26 cellular contexts compared by ENCODE assay signal in genomic region chr4:5032825-5033224, GRCh38. TPM values are rescaled to one million over a fixed set of nuclear protein-coding genes. Genes with fewer than 3 reads are reported as not detected.
DNase-seq lines count a peak whose midpoint lies in the region; ATAC-seq, FAIRE-seq and TF ChIP-seq lines count a peak whose summit lies in the region.
"Had no signal": no experiment of that assay in that cellular context is flagged by ENCODE, and none has a peak within 500 bp of the region (broad histone marks: within the 10 kb centered on the region; RNA-seq: fewer than 3 reads in every experiment).

No MANE protein-coding gene starts in this region.

- H3K4me3 ChIP-seq in H1 (ENCODE audit: extremely low read depth in 1 of 4, insufficient read depth in 2 of 4, low read depth in 3 of 4, low read length in 4 of 4) = no peak overlapping the region
- no peak overlapping the region for H3K4me3 ChIP-seq in uterus
- H3K4me3 ChIP-seq: dorsolateral prefrontal cortex, right lobe of liver had no signal

- H3K14ac ChIP-seq in H1 (ENCODE audit: insufficient read length) = no peak overlapping the region

- TF ChIP-seq EP300 in H1 (IDR thresholded peaks at IDR 0.05; ENCODE audit: borderline replicate concordance in 1 of 2, low read depth in 2 of 2, low read length in 2 of 2) = no peak

- H3K27ac ChIP-seq in H1 (ENCODE audit: low read depth, low read length) (no peak overlapping the region), uterus (peak overlapping the region; percentile 20 to 22)
- H3K27ac ChIP-seq: 22Rv1, parathyroid adenoma, right lobe of liver had no signal

- H4K91ac ChIP-seq in H1 (replicated peaks; ENCODE audit: insufficient read length, low read length) = no peak overlapping the region

- ATAC-seq in naive thymus-derived CD8-positive, alpha-beta T cell = no peak
- ATAC-seq: activated CD4-positive, alpha-beta T cell treated with anti-CD3 and anti-CD28 coated beads for 36 hours had no signal

- H2BK5ac ChIP-seq in H1 (ENCODE audit: low read depth, low read length) = no peak overlapping the region

- 86% methylated on average over 5 of the region's 5 CpGs; no CpG with 5 or more reads in 1 of the 2 experiments for WGBS in H1 (ENCODE audit: extremely low coverage in 1 of 2, insufficient coverage in 1 of 2, insufficient read length in 1 of 2, insufficient replicate concordance in 2 of 2, low coverage in 1 of 2, low lambda C conversion rate in 2 of 2, missing lambda C conversion rate in 1 of 2), 2 experiments

- H3K36me3 ChIP-seq in H1 (ENCODE audit: control insufficient read depth in 2 of 4, insufficient read depth in 4 of 4, low read length in 3 of 4) = no peaks in the 10 kb centered on the region
- no peaks in the 10 kb centered on the region for H3K36me3 ChIP-seq in uterus
- H3K36me3 ChIP-seq: right lobe of liver had no signal

- no peak overlapping the region for H3K4me2 ChIP-seq in H1 (ENCODE audit: insufficient read depth in 1 of 2, low read depth in 2 of 2, low read length in 2 of 2)

- 0 out of 2 replicates have a peak overlapping the region, but pooled peaks have one; percentile 37 for H2AFZ ChIP-seq in H1 (ENCODE audit: low read length)
- H2AFZ ChIP-seq: parathyroid adenoma had no signal

- POLR2A ChIA-PET in H1 (lab: Charles Lee; ENCODE audit: partially characterized antibody) = no interaction called here
- POLR2A ChIA-PET in naive thymus-derived CD8-positive, alpha-beta T cell (lab: Charles Lee) = no interaction called here

- intact Hi-C loops in uterus (cut with DNase I; ENCODE audit: low total_unique reads) = no loop called here

- no peak overlapping the region for H3K18ac ChIP-seq in H1 (ENCODE audit: extremely low read depth, low read length)

- no peak overlapping the region for H2AK5ac ChIP-seq in H1 (ENCODE audit: low read depth, low read length)

- CTCF ChIA-PET in H1 (lab: Charles Lee; ENCODE audit: partially characterized antibody) = interaction anchor here (0.7 to 1.0 kb wide), 2 partner anchors 34 to 360 kb away, joined by 3 read pairs; no protein-coding TSS in a partner anchor

- no peak for TF ChIP-seq CTCF in H1 (IDR thresholded peaks at IDR 0.05; ENCODE audit: control extremely low read depth in 1 of 3, insufficient read depth in 1 of 3, low read depth in 1 of 3, low read length in 3 of 3)
- no peak for TF ChIP-seq CTCF in nephron (IDR thresholded peaks at IDR 0.05; ENCODE audit: unreplicated experiment in 3 of 3)
- no peak for TF ChIP-seq CTCF in uterus (IDR thresholded peaks at IDR 0.05)

- no peaks in the 10 kb centered on the region for H3K79me1 ChIP-seq in H1 (ENCODE audit: low read depth, low read length)

- peaks cover 12% of the 10 kb centered on the region for H3K27me3 Mint-ChIP-seq in nephron (ENCODE audit: low read depth)
- peaks cover 0 to 9% (median 0%) of the 10 kb centered on the region in 5 donors for H3K27me3 Mint-ChIP-seq in naive thymus-derived CD8-positive, alpha-beta T cell
- H3K27me3 Mint-ChIP-seq: activated CD4-positive, alpha-beta T cell treated with anti-CD3 and anti-CD28 coated beads for 36 hours had no signal

- no peak overlapping the region for H4K5ac ChIP-seq in H1 (ENCODE audit: insufficient read length, low read depth, low read length)

- H3K27ac Mint-ChIP-seq in nephron = peak overlapping the region; percentile 58 to 68 (median 64)
- peak overlapping the region in 3 of 10 donors; percentile 12 to 44 (median 27) for H3K27ac Mint-ChIP-seq in naive thymus-derived CD8-positive, alpha-beta T cell
- H3K27ac Mint-ChIP-seq: activated naive CD4-positive, alpha-beta T cell treated with anti-CD3 and anti-CD28 coated beads, Interleukin-2, amount 50 U/mL, for 24 hours had no signal

- no peak overlapping the region for H2BK12ac ChIP-seq in H1 (ENCODE audit: low read depth, low read length)

- TF ChIP-seq RAD21 in H1 (IDR thresholded peaks at IDR 0.05 in 1 of 2, conservative IDR thresholded peaks at IDR 0.05 in 1 of 2; ENCODE audit: low read depth in 2 of 2, low read length in 2 of 2) = no peak

- H4K8ac ChIP-seq in H1 (ENCODE audit: extremely low read depth, insufficient read depth, low read length) = no peak overlapping the region

- H2BK20ac ChIP-seq in H1 (ENCODE audit: low read length) = no peak overlapping the region

- H2BK120ac ChIP-seq in H1 (replicated peaks; ENCODE audit: low read depth, low read length) = no peak overlapping the region

- no peak overlapping the region for H3K4me3 Mint-ChIP-seq in nephron
- H3K4me3 Mint-ChIP-seq in naive thymus-derived CD8-positive, alpha-beta T cell = no peak overlapping the region
- H3K4me3 Mint-ChIP-seq: activated CD4-positive, alpha-beta T cell treated with anti-CD3 and anti-CD28 coated beads for 36 hours; activated naive CD4-positive, alpha-beta T cell treated with anti-CD3 and anti-CD28 coated beads, Interleukin-2, amount 50 U/mL, for 24 hours had no signal

- H3K27me3 ChIP-seq in H1 (replicated peaks in 1 of 4; ENCODE audit: control insufficient read depth in 3 of 4, extremely low read depth in 1 of 4, insufficient read depth in 3 of 4, low read length in 3 of 4) = no peaks in the 10 kb centered on the region
- no peaks in the 10 kb centered on the region for H3K27me3 ChIP-seq in uterus
- H3K27me3 ChIP-seq: right lobe of liver had no signal

- H3K9me3 Mint-ChIP-seq in nephron = no peaks in the 10 kb centered on the region
- H3K9me3 Mint-ChIP-seq in naive thymus-derived CD8-positive, alpha-beta T cell = no peaks in the 10 kb centered on the region
- H3K9me3 Mint-ChIP-seq: activated naive CD4-positive, alpha-beta T cell treated with anti-CD3 and anti-CD28 coated beads, Interleukin-2, amount 50 U/mL, for 24 hours; activated T-cell treated with anti-CD3 and anti-CD28 coated beads, Interleukin-2, amount 50 U/mL, for 72 hours had no signal

- TF ChIP-seq POLR2A in H1 (IDR thresholded peaks at IDR 0.05; ENCODE audit: control extremely low read depth in 1 of 2, low read depth in 2 of 2, low read length in 2 of 2) = no peak
- no peak for TF ChIP-seq POLR2A in uterus (IDR thresholded peaks at IDR 0.05)

- H3K23ac ChIP-seq in H1 (ENCODE audit: insufficient read length) = no peak overlapping the region

- peak; percentile 44 for DNase-seq in activated effector memory CD4-positive, alpha-beta T cell treated with anti-CD3 and anti-CD28 coated beads, Interleukin-2, amount 50 U/mL, for 16 hours
- DNase-seq in activated effector memory CD4-positive, alpha-beta T cell treated with Interleukin-2 at 50 U/mL for 16 hours = no peak
- DNase-seq in H1 (ENCODE audit: low read depth in 1 of 2, low spot score in 2 of 2) (no peak), uterus (no peak), NOMO-1 treated with DMSO at 0.1 percent for 48 hours (lab: John Stamatoyannopoulos, UW; ENCODE audit: unreplicated experiment) (no peak), NCI-H446 (lab: John Stamatoyannopoulos, UW) (no peak)
- DNase-seq in naive thymus-derived CD8-positive, alpha-beta T cell = no peak
- DNase-seq: activated T-cell treated with anti-CD3 and anti-CD28 coated beads, Interleukin-2, amount 50 U/mL, for 72 hours; dorsolateral prefrontal cortex; immature natural killer cell; Karpas-422; NCI-H1092; NCI-H1930; right lobe of liver; SIG-M5; T-helper 1 cell had no signal

- FAIRE-seq in H1 (lab: Jason Lieb, UNC) = no peak
- FAIRE-seq: GM19239, TTC549 had no signal

- no peaks in the 10 kb centered on the region for H4K20me1 ChIP-seq in H1 (replicated peaks in 1 of 2; ENCODE audit: control insufficient read depth in 1 of 2, insufficient read depth in 2 of 2, low read length in 2 of 2)

- no peak overlapping the region for H3K4ac ChIP-seq in H1 (replicated peaks; ENCODE audit: insufficient read length, low read depth, low read length)

- no peaks in the 10 kb centered on the region for H3K36me3 Mint-ChIP-seq in nephron (ENCODE audit: low read depth)
- no peaks in the 10 kb centered on the region for H3K36me3 Mint-ChIP-seq in naive thymus-derived CD8-positive, alpha-beta T cell
- H3K36me3 Mint-ChIP-seq: activated naive CD4-positive, alpha-beta T cell treated with anti-CD3 and anti-CD28 coated beads, Interleukin-2, amount 50 U/mL, for 24 hours; immature natural killer cell had no signal

- H3K4me1 Mint-ChIP-seq in nephron = peaks cover 47% of the 10 kb centered on the region
- H3K4me1 Mint-ChIP-seq in naive thymus-derived CD8-positive, alpha-beta T cell = peaks cover 7 to 17% (median 15%) of the 10 kb centered on the region in 4 donors

- no peak overlapping the region for H3K9ac ChIP-seq in H1 (replicated peaks in 1 of 4; ENCODE audit: extremely low read depth in 1 of 4, low read depth in 3 of 4, low read length in 3 of 4)
- H3K9ac ChIP-seq: parathyroid adenoma had no signal

- no peak overlapping the region for H3K56ac ChIP-seq in H1 (replicated peaks; ENCODE audit: insufficient read length, low read depth, low read length)

- H3K4me1 ChIP-seq in H1 (replicated peaks in 1 of 4; ENCODE audit: control insufficient read depth in 3 of 4, insufficient read depth in 4 of 4, low read length in 3 of 4) (no peaks in the 10 kb centered on the region), uterus (no peaks in the 10 kb centered on the region)
- H3K4me1 ChIP-seq: parathyroid adenoma, right lobe of liver had no signal

- H3K23me2 ChIP-seq in H1 (ENCODE audit: low read depth, low read length) = no peaks in the 10 kb centered on the region

- H3K79me2 ChIP-seq in H1 (ENCODE audit: control insufficient read depth in 1 of 2, insufficient read depth in 2 of 2, low read length in 2 of 2) = no peaks in the 10 kb centered on the region
- H3K79me2 ChIP-seq: parathyroid adenoma had no signal

- H3K9me3 ChIP-seq in H1 (ENCODE audit: insufficient read depth in 2 of 2, low read depth in 1 of 2, low read length in 1 of 2) = no peaks in the 10 kb centered on the region
- H3K9me3 ChIP-seq in uterus = no peaks in the 10 kb centered on the region
- H3K9me3 ChIP-seq: right lobe of liver had no signal

- H2BK15ac ChIP-seq in H1 (ENCODE audit: low read length) = no peak overlapping the region

RNA-seq across cellular contexts. Expression of gene CYTL1, which starts 13.6 kb away (rescaled TPM):
- 8.1 and 9.8 TPM in 2 replicates for total RNA-seq in H1 (2021; fragmentation: NEBNext Ultra II Directional; extraction: Animal tissue kit (Norgen Biotek cat#: 25700))
- polyA plus RNA-seq in H1 (2011; rRNA removed) = 8.0 and 8.6 TPM in 2 replicates
- polyA plus RNA-seq in H1 (2011; cell fraction: cytosol; rRNA removed) = 8.3 TPM
- polyA plus RNA-seq in H1 (2011; cell fraction: nucleus; rRNA removed) = 5.9 TPM
- polyA plus RNA-seq in H1 (2012, experiment 1 of 2) = 4.8 to 7.0 TPM (median 5.5 TPM) in 4 replicates
- 5.9 TPM for polyA plus RNA-seq in H1 (2012, experiment 2 of 2)
- 17.4 TPM for polyA plus RNA-seq in H1 (2013, experiment 1 of 2)
- 21.8 TPM for polyA plus RNA-seq in H1 (2013, experiment 2 of 2)
- 2.1 and 4.4 TPM in 2 replicates for polyA minus RNA-seq in H1 (2011; rRNA and poly(A)+ RNA removed)
- polyA minus RNA-seq in H1 (2011; cell fraction: cytosol; rRNA and poly(A)+ RNA removed) = 3.5 TPM
- polyA minus RNA-seq in H1 (2011; cell fraction: nucleus; rRNA and poly(A)+ RNA removed) = 0.90 TPM
- 10 to 100 TPM in 2 of 4 donors, 1 to 10 TPM in 1, under 1 TPM in 1; 0.51 to 15.9 (median 9.8) TPM for total RNA-seq in uterus
- total RNA-seq in naive thymus-derived CD8-positive, alpha-beta T cell = not detected
- polyA plus RNA-seq in naive thymus-derived CD8-positive, alpha-beta T cell = not detected
- total RNA-seq: activated CD4-positive, alpha-beta T cell treated with anti-CD3 and anti-CD28 coated beads for 36 hours; activated CD8-positive, alpha-beta memory T cell treated with anti-CD3 and anti-CD28 coated beads for 36 hours; activated T-cell treated with anti-CD3 and anti-CD28 coated beads, Interleukin-2, amount 50 U/mL, for 72 hours; myocyte had no signal
- polyA plus RNA-seq: BJ had no signal

RNA-seq across cellular contexts. Expression of gene STK32B, which starts 18.5 kb away (rescaled TPM):
- total RNA-seq in H1 (2021; fragmentation: NEBNext Ultra II Directional; extraction: Animal tissue kit (Norgen Biotek cat#: 25700)) = 2.5 and 2.6 TPM in 2 replicates
- 1.7 and 2.3 TPM in 2 replicates for polyA plus RNA-seq in H1 (2011; rRNA removed)
- 1.9 TPM for polyA plus RNA-seq in H1 (2011; cell fraction: cytosol; rRNA removed)
- 2.7 TPM for polyA plus RNA-seq in H1 (2011; cell fraction: nucleus; rRNA removed)
- 1.8 to 3.3 TPM (median 2.5 TPM) in 4 replicates for polyA plus RNA-seq in H1 (2012, experiment 1 of 2)
- polyA plus RNA-seq in H1 (2012, experiment 2 of 2) = 2.0 TPM
- 1.3 TPM for polyA plus RNA-seq in H1 (2013, experiment 1 of 2)
- 1.2 TPM for polyA plus RNA-seq in H1 (2013, experiment 2 of 2)
- polyA minus RNA-seq in H1 (2011; rRNA and poly(A)+ RNA removed) = 3.7 and 4.7 TPM in 2 replicates
- polyA minus RNA-seq in H1 (2011; cell fraction: cytosol; rRNA and poly(A)+ RNA removed) = 1.4 TPM
- polyA minus RNA-seq in H1 (2011; cell fraction: nucleus; rRNA and poly(A)+ RNA removed) = 4.0 TPM
- total RNA-seq in uterus = 10 to 100 TPM in 1 of 4 donors, 1 to 10 TPM in 3; 3.0 to 33.8 (median 4.3) TPM
- total RNA-seq in naive thymus-derived CD8-positive, alpha-beta T cell = not detected
- not detected for polyA plus RNA-seq in naive thymus-derived CD8-positive, alpha-beta T cell
- total RNA-seq: activated CD4-positive, alpha-beta T cell treated with anti-CD3 and anti-CD28 coated beads for 36 hours; activated CD8-positive, alpha-beta memory T cell treated with anti-CD3 and anti-CD28 coated beads for 36 hours; activated T-cell treated with anti-CD3 and anti-CD28 coated beads, Interleukin-2, amount 50 U/mL, for 72 hours had no signal
- polyA plus RNA-seq: immature natural killer cell had no signal
